Comparison of ENCODE assay signal across 10 cellular contexts in the genomic region with DNA sequence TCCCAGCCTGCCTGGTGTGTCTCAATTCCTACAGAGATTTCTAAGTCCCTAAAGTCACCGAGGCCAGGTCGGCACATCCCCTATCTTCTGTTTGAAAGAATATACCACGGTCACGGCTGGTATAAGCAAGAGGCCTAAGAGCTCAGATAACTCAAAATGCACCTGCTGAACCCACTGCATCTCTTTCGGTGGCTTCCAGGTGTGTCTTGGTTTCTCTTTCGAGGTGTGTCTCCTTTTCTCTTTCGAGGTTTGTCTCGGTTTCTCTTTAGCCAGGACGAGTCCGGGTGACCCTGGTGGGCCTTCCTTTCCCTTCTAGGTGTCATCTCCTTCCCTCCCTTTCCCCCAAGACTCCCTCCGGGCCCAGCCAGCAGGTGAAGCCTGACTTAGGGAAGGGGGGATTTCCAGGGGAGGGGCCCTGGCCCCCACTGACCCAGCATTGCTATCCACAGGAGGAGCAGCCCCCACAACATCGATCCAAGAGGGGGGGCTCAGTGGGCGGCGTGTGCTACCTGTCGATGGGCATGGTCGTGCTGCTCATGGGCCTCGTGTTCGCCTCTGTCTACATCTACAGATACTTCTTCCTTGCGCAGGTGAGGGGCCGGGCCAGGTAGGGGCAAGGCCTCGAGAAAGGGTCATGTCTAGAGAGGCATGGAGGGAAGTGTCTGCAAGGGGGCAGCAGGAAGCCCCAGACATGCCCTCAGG. TPM values are rescaled to one million over a fixed set of nuclear protein-coding genes. Genes with fewer than 3 reads are reported as not detected.
A peak's percentile ranks its signal among the peaks of the same experiment; 100 is the strongest.
DNase-seq lines count a peak whose midpoint lies in the region; ATAC-seq and TF ChIP-seq lines count a peak whose summit lies in the region.
"Had no signal": no experiment of that assay in that cellular context is flagged by ENCODE, and none has a peak within 500 bp of the region (broad histone marks: within the 10 kb centered on the region; RNA-seq: fewer than 3 reads in every experiment).

No MANE protein-coding gene starts in this region.

- no peak overlapping the region for H3K4me3 ChIP-seq in tibial nerve

- no peak for TF ChIP-seq EP300 in tibial nerve (IDR thresholded peaks at IDR 0.05)

- peak overlapping the region; percentile 63 to 92 (median 76) for H3K4me3 Mint-ChIP-seq in naive B cell

- H3K4me1 ChIP-seq in tibial nerve: peaks cover 0 to 37% (median 18%) of the 10 kb centered on the region in 4 donors

- H3K4me1 Mint-ChIP-seq in naive B cell: peaks cover 70 to 74% (median 71%) of the 10 kb centered on the region in 3 donors

- ATAC-seq in GM18517 (IDR thresholded peaks at IDR 0.05; ENCODE audit: unreplicated experiment) (peak; percentile 85), GM21528 (IDR thresholded peaks at IDR 0.05; ENCODE audit: low FRiP score, unreplicated experiment) (peak; percentile 70), HG03469 (IDR thresholded peaks at IDR 0.05; ENCODE audit: unreplicated experiment) (peak; percentile 50), naive B cell (ENCODE audit: low read depth in 2 of 2) (peak; percentile 62 to 64)

- TF ChIP-seq CTCF in tibial nerve (IDR thresholded peaks at IDR 0.05): no peak

- peaks cover 0 to 46% (median 0%) of the 10 kb centered on the region in 3 donors for H3K36me3 ChIP-seq in tibial nerve

- peak overlapping the region in 1 of 4 donors; percentile 40 for H3K27ac ChIP-seq in tibial nerve

- DNase-seq in naive B cell (peak; percentile 77), NCI-H146 treated with DMSO at 0.1 percent for 48 hours (lab: John Stamatoyannopoulos, UW; ENCODE audit: unreplicated experiment) (no peak), CD1c-positive myeloid dendritic cell (ENCODE audit: extremely low spot score) (no peak), tibial nerve (ENCODE audit: low spot score in 2 of 2) (no peak)
- DNase-seq in effector CD4-positive, alpha-beta T cell: no peak

- no peaks in the 10 kb centered on the region for H3K27me3 Mint-ChIP-seq in naive B cell

- no peak for TF ChIP-seq POLR2A in tibial nerve (IDR thresholded peaks at IDR 0.05)

- no peaks in the 10 kb centered on the region for H3K27me3 ChIP-seq in tibial nerve

- WGBS in tibial nerve, 2 donors: 89 to 95% methylated on average over 21 of the region's 21 CpGs

- H3K27ac Mint-ChIP-seq in naive B cell: peak overlapping the region; percentile 94 to 99 (median 97)

- H3K9me3 ChIP-seq in tibial nerve: no peaks in the 10 kb centered on the region

- H3K36me3 Mint-ChIP-seq in naive B cell: no peaks in the 10 kb centered on the region

- H3K9me3 Mint-ChIP-seq in naive B cell: no peaks in the 10 kb centered on the region

RNA-seq across cellular contexts. Expression of gene ITM2C, which starts 8.4 kb away (rescaled TPM):
- polyA plus RNA-seq in naive B cell (ENCODE audit: low read depth in 6 of 6): 100 to 1,000 TPM in 3 of 6 donors, 10 to 100 TPM in 3; 48.3 to 120 (median 100) TPM
- 100 to 1,000 TPM in 3 of 4 donors, 10 to 100 TPM in 1; 80.1 to 146 (median 128) TPM for total RNA-seq in tibial nerve

RNA-seq across cellular contexts. Expression of gene GPR55, which starts 51.9 kb away (rescaled TPM):
- under 1 TPM in 3 of 6 donors, not detected in 3; 0.12 to 0.56 (median 0.21) TPM for polyA plus RNA-seq in naive B cell (ENCODE audit: low read depth in 6 of 6)
- under 1 TPM in 1 of 4 donors, not detected in 3; 0.21 TPM for total RNA-seq in tibial nerve
- total RNA-seq: H1, kidney epithelial cell had no signal
- polyA plus RNA-seq: H1 had no signal
